11 cellular contexts compared by ENCODE assay signal in genomic region chr14:37598085-37598972, GRCh38. TPM values are rescaled to one million over a fixed set of nuclear protein-coding genes. Genes with fewer than 3 reads are reported as not detected.
DNase-seq lines count a peak whose midpoint lies in the region; ATAC-seq lines count a peak whose summit lies in the region.
"Had no signal": no experiment of that assay in that cellular context is flagged by ENCODE, and none has a peak within 500 bp of the region (broad histone marks: within the 10 kb centered on the region; RNA-seq: fewer than 3 reads in every experiment).

No MANE protein-coding gene starts in this region.

- H2AK5ac ChIP-seq in neuronal stem cell (ENCODE audit: low read depth, low read length) = no peak overlapping the region

- no peak overlapping the region for H3K27ac ChIP-seq in neuronal stem cell (replicated peaks; ENCODE audit: low read length)

- H3K9ac ChIP-seq in neuronal stem cell (ENCODE audit: low read depth, low read length, poor library complexity) = peak overlapping the region; percentile 70

- DNase-seq in DMS53 treated with DMSO at 0.1 percent for 48 hours (lab: John Stamatoyannopoulos, UW; ENCODE audit: unreplicated experiment) (peak; percentile 22), NCI-H1092 (lab: John Stamatoyannopoulos, UW) (peak; percentile 55), neuronal stem cell (ENCODE audit: low spot score) (no peak), sciatic nerve (ENCODE audit: low spot score) (no peak), D341Med (ENCODE audit: low spot score) (no peak), NCI-H226 (no peak), NCI-H524 treated with DMSO at 0.1 percent for 48 hours (lab: John Stamatoyannopoulos, UW) (no peak)
- DNase-seq: GDM1; stimulated activated CD4-positive, alpha-beta T cell treated with anti-CD3 and anti-CD28 coated beads, Interleukin-4, amount 100 ng/mL, for 1 hour had no signal

- H3K4me3 ChIP-seq in neuronal stem cell (ENCODE audit: low read length in 2 of 2) = peak overlapping the region; percentile 8 to 66

- H2BK120ac ChIP-seq in neuronal stem cell (ENCODE audit: low read depth, low read length) = peak overlapping the region; percentile 67

- H2AFZ ChIP-seq in neuronal stem cell (ENCODE audit: low read length) = peak overlapping the region; percentile 93

- peak overlapping the region; percentile 81 for H2BK15ac ChIP-seq in neuronal stem cell (ENCODE audit: low read length)

- peaks cover 4 to 9% of the 10 kb centered on the region in 2 donors for H3K4me1 ChIP-seq in neuronal stem cell (ENCODE audit: control insufficient read depth in 2 of 2, insufficient read depth in 1 of 2, low read depth in 1 of 2, low read length in 2 of 2)

- peak overlapping the region; percentile 65 for H3K14ac ChIP-seq in neuronal stem cell (ENCODE audit: low read length)

- H3K4ac ChIP-seq in neuronal stem cell (ENCODE audit: low read length) = no peak overlapping the region

- no peak overlapping the region for H2BK5ac ChIP-seq in neuronal stem cell (ENCODE audit: low read length)

- peaks cover 1% of the 10 kb centered on the region for H3K79me1 ChIP-seq in neuronal stem cell (ENCODE audit: low read depth, low read length)

- peak overlapping the region; percentile 88 for H3K18ac ChIP-seq in neuronal stem cell (ENCODE audit: low read length)

- intact Hi-C loops in sciatic nerve (cut with DNase I) = no loop called here

- H3K4me2 ChIP-seq in neuronal stem cell (ENCODE audit: insufficient read depth, low read length, poor library complexity, severe bottlenecking) = peak overlapping the region; percentile 41

- no peak overlapping the region for H2BK12ac ChIP-seq in neuronal stem cell (ENCODE audit: low read length)

- H3K36me3 ChIP-seq in neuronal stem cell (replicated peaks in 1 of 2; ENCODE audit: control insufficient read depth in 2 of 2, insufficient read depth in 2 of 2, low read length in 2 of 2) = no peaks in the 10 kb centered on the region

- no peak overlapping the region for H4K91ac ChIP-seq in neuronal stem cell (ENCODE audit: low read depth, low read length, poor library complexity)

- no CpG with 5 or more reads among the region's 57 CpGs for WGBS in neuronal stem cell (ENCODE audit: extremely low coverage in 2 of 2, insufficient read length in 2 of 2, insufficient replicate concordance in 1 of 2), 2 donors

- H3K27me3 ChIP-seq in neuronal stem cell (ENCODE audit: control insufficient read depth in 3 of 3, insufficient read depth in 3 of 3, low read depth in 1 of 3, low read length in 3 of 3) = peaks cover 27 to 98% (median 92%) of the 10 kb centered on the region in 3 experiments

- H3K23ac ChIP-seq in neuronal stem cell (ENCODE audit: low read depth, low read length, poor library complexity) = peak overlapping the region; percentile 63

- peaks cover 3 to 5% of the 10 kb centered on the region in 2 donors for H3K9me3 ChIP-seq in neuronal stem cell (replicated peaks in 1 of 2; ENCODE audit: control insufficient read depth in 2 of 2, insufficient read depth in 1 of 2, low read depth in 1 of 2, low read length in 2 of 2)

- ATAC-seq in esophagus mucosa = peak; percentile 27
- ATAC-seq in sciatic nerve = no peak

- no peak overlapping the region for H4K8ac ChIP-seq in neuronal stem cell (ENCODE audit: low read depth, low read length)

RNA-seq across cellular contexts. Expression of gene TTC6, which starts 2.9 kb away (rescaled TPM):
- total RNA-seq in esophagus mucosa (1.3 TPM), sciatic nerve (not detected)
- 0.04 TPM for polyA plus RNA-seq in neuronal stem cell (2013, experiment 1 of 2)
- polyA plus RNA-seq in neuronal stem cell (2013, experiment 2 of 2) = 0.01 TPM
- total RNA-seq: activated CD8-positive, alpha-beta memory T cell treated with anti-CD3 and anti-CD28 coated beads for 36 hours had no signal

RNA-seq across cellular contexts. Expression of gene FOXA1, which starts 3.3 kb away (rescaled TPM):
- 14.6 TPM for total RNA-seq in esophagus mucosa
- polyA plus RNA-seq in neuronal stem cell (2013, experiment 1 of 2) = 0.08 TPM
- polyA plus RNA-seq in neuronal stem cell (2013, experiment 2 of 2) = 0.11 TPM
- 0.94 TPM for total RNA-seq in sciatic nerve

Comparison
In these comparisons a context has a peak if more than half of its experiments do, and no peak if none do; other contexts are left out.
1. DNase-seq: peak in DMS53 treated with DMSO at 0.1 percent for 48 hours (single experiment) and NCI-H1092 (single experiment); none in neuronal stem cell (single experiment), sciatic nerve (single experiment), D341Med (single experiment), NCI-H226 (single experiment) and NCI-H524 treated with DMSO at 0.1 percent for 48 hours (single experiment).